ENCODE assay signal across 8 cellular contexts in genomic region chr16:89686520-89687091, GRCh38. TPM values are rescaled to one million over a fixed set of nuclear protein-coding genes. Genes with fewer than 3 reads are reported as not detected.
DNase-seq lines count a peak whose midpoint lies in the region; ATAC-seq and TF ChIP-seq lines count a peak whose summit lies in the region.

CDK10 (plus strand) TSS chr16:89686689; CDS start chr16:89686711, 22 bp downstream.

- peak; percentile 92 for ATAC-seq in GM23338

- H3K27ac Mint-ChIP-seq in GM23338, result peak within 1 kb of the TSS; percentile 87
- peak within 1 kb of the TSS; percentile 88 for H3K27ac Mint-ChIP-seq in neural progenitor cell

- TF ChIP-seq CTCF in GM23338 (conservative IDR thresholded peaks at IDR 0.05; ENCODE audit: low read depth in 2 of 2) (no peak), LNCaP clone FGC (IDR thresholded peaks at IDR 0.05; ENCODE audit: control insufficient read depth, extremely low read depth, insufficient read depth) (no peak), foreskin fibroblast (IDR thresholded peaks at IDR 0.05; ENCODE audit: low read depth, low read length) (no peak), neural progenitor cell (IDR thresholded peaks at IDR 0.05) (no peak)

- H3K27me3 Mint-ChIP-seq in GM23338 (ENCODE audit: insufficient read depth, low read depth, poor library complexity) (peaks cover 20% of the 10 kb centered on the region), neural progenitor cell (ENCODE audit: insufficient read depth, low read depth) (peaks cover 14% of the 10 kb centered on the region)

- H3K4me3 Mint-ChIP-seq in GM23338, result peak within 1 kb of the TSS; percentile 89
- peak within 1 kb of the TSS; percentile 92 for H3K4me3 Mint-ChIP-seq in neural progenitor cell

- DNase-seq in EH (ENCODE audit: low read depth) (peak; percentile 88), GM23338 (ENCODE audit: low spot score) (peak; percentile 96), LNCaP clone FGC (ENCODE audit: low read depth) (peak; percentile 50), SJCRH30 (peak; percentile 94 to 96), foreskin fibroblast (peak; percentile 75 to 91), neural progenitor cell (ENCODE audit: low spot score) (peak; percentile 96), stromal cell of bone marrow (ENCODE audit: low read depth) (peak; percentile 70)
- peak; percentile 80 for DNase-seq in activated gamma-delta T cell treated with anti-CD3 and anti-CD28 coated beads, Interleukin-2, amount 50 U/mL, for 16 hours (ENCODE audit: low read depth)

- peak within 1 kb of the TSS; percentile 33 for H3K9ac ChIP-seq in neural progenitor cell

- 0 out of 2 replicates have a peak, but pooled peaks cover 4% of the 10 kb centered on the region for H3K9me2 ChIP-seq in GM23338 (ENCODE audit: insufficient read depth)

- H3K4me1 ChIP-seq in GM23338 (ENCODE audit: insufficient read depth), result 0 out of 2 replicates have a peak, but pooled peaks cover 8% of the 10 kb centered on the region
- H3K4me1 ChIP-seq in SJCRH30, result 0 out of 2 replicates have a peak, but pooled peaks cover 3% of the 10 kb centered on the region
- H3K4me1 ChIP-seq in neural progenitor cell, result peaks cover 5% of the 10 kb centered on the region

- peaks cover 47% of the 10 kb centered on the region for H3K9me3 Mint-ChIP-seq in GM23338
- peaks cover 20% of the 10 kb centered on the region for H3K9me3 Mint-ChIP-seq in neural progenitor cell

- H3K4me2 ChIP-seq in GM23338, result peak within 1 kb of the TSS; percentile 92
- peak within 1 kb of the TSS; percentile 77 for H3K4me2 ChIP-seq in neural progenitor cell

- peaks cover 4% of the 10 kb centered on the region; the same call in 1 of the 2 replicates for H4K20me1 ChIP-seq in GM23338 (replicated peaks; ENCODE audit: insufficient read depth)
- H4K20me1 ChIP-seq in neural progenitor cell (ENCODE audit: low read depth), result no peaks in the 10 kb centered on the region

- 0 out of 2 replicates have a peak, but pooled peaks cover 6% of the 10 kb centered on the region for H3F3A ChIP-seq in GM23338 (replicated peaks; ENCODE audit: low read depth)
- peaks cover 7% of the 10 kb centered on the region for H3F3A ChIP-seq in neural progenitor cell (ENCODE audit: low read depth)

- no peaks in the 10 kb centered on the region for H3K27me3 ChIP-seq in GM23338 (ENCODE audit: insufficient read depth)
- H3K27me3 ChIP-seq in SJCRH30, result no peaks in the 10 kb centered on the region
- H3K27me3 ChIP-seq in neural progenitor cell, result no peaks in the 10 kb centered on the region

- peaks cover 4% of the 10 kb centered on the region; the same call in 1 of the 2 replicates for H3K9me3 ChIP-seq in SJCRH30 (replicated peaks)
- H3K9me3 ChIP-seq in neural progenitor cell (ENCODE audit: low read depth), result no peaks in the 10 kb centered on the region

- H3K4me1 Mint-ChIP-seq in GM23338 (peaks cover 7% of the 10 kb centered on the region; the same call in 2 of the 3 replicates), neural progenitor cell (peaks cover 14% of the 10 kb centered on the region)

- H3K36me3 Mint-ChIP-seq in GM23338 (ENCODE audit: low read depth) (peaks cover 71% of the 10 kb centered on the region), neural progenitor cell (peaks cover 45% of the 10 kb centered on the region)

- H3K36me3 ChIP-seq in GM23338 (ENCODE audit: insufficient read depth) (no peaks in the 10 kb centered on the region), SJCRH30 (peaks cover 20% of the 10 kb centered on the region), neural progenitor cell (peaks cover 7% of the 10 kb centered on the region)

- peak within 1 kb of the TSS; percentile 90 for H3K27ac ChIP-seq in GM23338 (ENCODE audit: low read depth)
- peak within 1 kb of the TSS; percentile 90 for H3K27ac ChIP-seq in SJCRH30
- no peak within 1 kb of the TSS for H3K27ac ChIP-seq in neural progenitor cell

- peak within 1 kb of the TSS; percentile 96 for H2AFZ ChIP-seq in GM23338
- peak within 1 kb of the TSS; percentile 94 for H2AFZ ChIP-seq in neural progenitor cell (replicated peaks)

- H3K79me2 ChIP-seq in GM23338 (replicated peaks; ENCODE audit: insufficient read depth), result peaks cover 12% of the 10 kb centered on the region
- peaks cover 31% of the 10 kb centered on the region for H3K79me2 ChIP-seq in neural progenitor cell (ENCODE audit: low read depth)

- peak within 1 kb of the TSS; percentile 96 for H3K4me3 ChIP-seq in GM23338
- peak within 1 kb of the TSS; percentile 85 for H3K4me3 ChIP-seq in LNCaP clone FGC (ENCODE audit: low read depth, low read length)
- peak within 1 kb of the TSS; percentile 84 for H3K4me3 ChIP-seq in SJCRH30
- H3K4me3 ChIP-seq in foreskin fibroblast (ENCODE audit: low read depth in 1 of 2, low read length in 2 of 2), result peak within 1 kb of the TSS; percentile 83 to 89
- peak within 1 kb of the TSS; percentile 65 for H3K4me3 ChIP-seq in neural progenitor cell

TF ChIP-seq in GM23338, 12 proteins besides CTCF, POLR2A, EP300 and RAD21 (continues in another document):
- TF ChIP-seq EZH2 (IDR thresholded peaks at IDR 0.05; ENCODE audit: low read depth, unreplicated experiment), result no peak
- no peak for TF ChIP-seq ZNF462 (CRISPR knock-in tag; IDR thresholded peaks at IDR 0.05)
- TF ChIP-seq EZH2phosphoT487 (IDR thresholded peaks at IDR 0.05; ENCODE audit: unreplicated experiment), result no peak
- TF ChIP-seq NANOG (IDR thresholded peaks at IDR 0.05; ENCODE audit: borderline replicate concordance), result no peak
- peak; percentile 85 for TF ChIP-seq POLR2AphosphoS5 (IDR thresholded peaks at IDR 0.05; ENCODE audit: low read depth)
- TF ChIP-seq ZNF114 (CRISPR knock-in tag; IDR thresholded peaks at IDR 0.05), result no peak
- no peak for TF ChIP-seq JUNB (IDR thresholded peaks at IDR 0.05; ENCODE audit: unreplicated experiment)
- TF ChIP-seq STAT1 (IDR thresholded peaks at IDR 0.05; ENCODE audit: unreplicated experiment), result no peak

RNA-seq across cellular contexts. Expression of gene CDK10, which starts in this region (rescaled TPM):
- 53.2 and 64.6 TPM in 2 replicates for total RNA-seq in GM23338 (2014; rRNA removed; shearing (Covaris generic))
- 79.0 and 88.0 TPM in 2 replicates for polyA plus RNA-seq in GM23338 (2016; fragmentation: Nextera tagmentation; extraction: Ambion mirVana)
- total RNA-seq in SJCRH30 (2014; rRNA removed; shearing (Covaris generic)), result 29.0 and 35.1 TPM in 2 replicates
- 75.6 and 107 TPM in 2 replicates for total RNA-seq in neural progenitor cell (ENCODE audit: low replicate concordance)
